In genomic region chr18:22194151-22194598, GRCh38 we compare ENCODE assay signal across 1 cellular context.
TF ChIP-seq lines count a peak whose summit lies in the region.

No MANE protein-coding gene starts in this region.

TF ChIP-seq in K562, 482 proteins besides CTCF, POLR2A, EP300 and RAD21 (continued from another document and continues in another):
- TF ChIP-seq E2F8 (IDR thresholded peaks at IDR 0.05; ENCODE audit: low read depth, partially characterized antibody): no peak
- peak; percentile 90 for TF ChIP-seq MTA2 (IDR thresholded peaks at IDR 0.05; ENCODE audit: low read depth)
- no peak for TF ChIP-seq KHSRP (IDR thresholded peaks at IDR 0.05)
- no peak for TF ChIP-seq ATF1 (CRISPR knock-in tag; IDR thresholded peaks at IDR 0.05)
- no peak for TF ChIP-seq ATF1 (tag; IDR thresholded peaks at IDR 0.05)
- no peak for TF ChIP-seq NFYB (IDR thresholded peaks at IDR 0.05; ENCODE audit: extremely low read depth, insufficient read length)
- TF ChIP-seq ZNF197 (CRISPR knock-in tag; IDR thresholded peaks at IDR 0.05; ENCODE audit: low read depth): peak; percentile 86; the same call in 1 of the 2 replicates
- no peak for TF ChIP-seq PREB (CRISPR knock-in tag; IDR thresholded peaks at IDR 0.05)
- no peak for TF ChIP-seq ZBTB43 (CRISPR knock-in tag; IDR thresholded peaks at IDR 0.05)
- no peak for TF ChIP-seq CGGBP1 (CRISPR knock-in tag; IDR thresholded peaks at IDR 0.05)
- TF ChIP-seq CREB1 (IDR thresholded peaks at IDR 0.05): peak; percentile 46; the same call in 1 of the 2 replicates
- no peak for TF ChIP-seq CREB1 (CRISPR knock-in tag; IDR thresholded peaks at IDR 0.05)
- TF ChIP-seq FOXA3 (CRISPR knock-in tag; conservative IDR thresholded peaks at IDR 0.05 in 1 of 2, IDR thresholded peaks at IDR 0.05 in 1 of 2): no peak
- TF ChIP-seq ZNF277 (CRISPR knock-in tag; IDR thresholded peaks at IDR 0.05; ENCODE audit: borderline replicate concordance): no peak
- TF ChIP-seq NCOA2 (IDR thresholded peaks at IDR 0.05; ENCODE audit: partially characterized antibody in 2 of 2): no peak
- TF ChIP-seq TGIF2 (CRISPR knock-in tag; IDR thresholded peaks at IDR 0.05): no peak
- no peak for TF ChIP-seq PHTF2 (CRISPR knock-in tag; IDR thresholded peaks at IDR 0.05)
- TF ChIP-seq POU5F1 (IDR thresholded peaks at IDR 0.05; ENCODE audit: borderline replicate concordance, low read depth, low read length, partially characterized antibody): no peak
- TF ChIP-seq SMAD3 (CRISPR knock-in tag; conservative IDR thresholded peaks at IDR 0.05): no peak
- peak; percentile 90 for TF ChIP-seq NFIC (IDR thresholded peaks at IDR 0.05)
- TF ChIP-seq FOXK2 (conservative IDR thresholded peaks at IDR 0.05 in 1 of 2, IDR thresholded peaks at IDR 0.05 in 1 of 2; ENCODE audit: low read depth in 2 of 2): peak; percentile 62 to 75; a peak in 2 of 4 replicates
- no peak for TF ChIP-seq ZNF668 (CRISPR knock-in tag; IDR thresholded peaks at IDR 0.05)
- TF ChIP-seq XRCC3 (IDR thresholded peaks at IDR 0.05): no peak
- no peak for TF ChIP-seq THRAP3 (IDR thresholded peaks at IDR 0.05; ENCODE audit: borderline replicate concordance)
- no peak for TF ChIP-seq IFI16 (CRISPR knock-in tag; IDR thresholded peaks at IDR 0.05)
- no peak for TF ChIP-seq ZBTB5 (IDR thresholded peaks at IDR 0.05)
- TF ChIP-seq BRD4 (IDR thresholded peaks at IDR 0.05): 0 out of 2 replicates have a peak, but pooled peaks have one; percentile 3
- TF ChIP-seq ZNF311 (CRISPR knock-in tag; IDR thresholded peaks at IDR 0.05): no peak; the same call in 1 of the 2 replicates
- peak; percentile 24 for TF ChIP-seq MEIS2 (IDR thresholded peaks at IDR 0.05; ENCODE audit: partially characterized antibody)
- TF ChIP-seq KAT7 (CRISPR knock-in tag; IDR thresholded peaks at IDR 0.05; ENCODE audit: borderline replicate concordance): no peak
- TF ChIP-seq SIN3B (IDR thresholded peaks at IDR 0.05; ENCODE audit: low read depth): no peak
- peak; percentile 76 to 85; a peak in 3 of 4 replicates for TF ChIP-seq UBTF (IDR thresholded peaks at IDR 0.05; ENCODE audit: borderline replicate concordance in 1 of 2, low read depth in 2 of 2, low read length in 2 of 2)
- TF ChIP-seq KAT2B (IDR thresholded peaks at IDR 0.05; ENCODE audit: low read depth, low read length): no peak
- no peak for TF ChIP-seq GTF2A2 (tag; IDR thresholded peaks at IDR 0.05)
- no peak for TF ChIP-seq ZNF140 (CRISPR knock-in tag; IDR thresholded peaks at IDR 0.05)
- no peak for TF ChIP-seq ZC3H8 (IDR thresholded peaks at IDR 0.05)
- TF ChIP-seq SRSF7 (optimal IDR thresholded peaks at IDR 0.05; ENCODE audit: low read depth, low read length): no peak
- no peak for TF ChIP-seq TSC22D4 (tag; IDR thresholded peaks at IDR 0.05)
- TF ChIP-seq GATAD2B (IDR thresholded peaks at IDR 0.05; ENCODE audit: borderline replicate concordance): 0 out of 2 replicates have a peak, but pooled peaks have one; percentile 20
- no peak for TF ChIP-seq TRIM25 (IDR thresholded peaks at IDR 0.05; ENCODE audit: borderline replicate concordance)
- TF ChIP-seq MEF2D (tag; conservative IDR thresholded peaks at IDR 0.05; ENCODE audit: low read depth): peak; percentile 57; the same call in 1 of the 2 replicates
- TF ChIP-seq ZNF347 (CRISPR knock-in tag; IDR thresholded peaks at IDR 0.05; ENCODE audit: low read depth): no peak
- no peak; the same call in 1 of the 2 replicates for TF ChIP-seq ZEB2 (IDR thresholded peaks at IDR 0.05)
- no peak for TF ChIP-seq RFX7 (CRISPR knock-in tag; IDR thresholded peaks at IDR 0.05)
- 0 out of 2 replicates have a peak, but pooled peaks have one; percentile 24 for TF ChIP-seq TCF7L2 (IDR thresholded peaks at IDR 0.05; ENCODE audit: low read depth, low read length)
- TF ChIP-seq DPF2 (IDR thresholded peaks at IDR 0.05): peak; percentile 95
- TF ChIP-seq ZBTB1 (CRISPR knock-in tag; IDR thresholded peaks at IDR 0.05; ENCODE audit: borderline replicate concordance, low read depth): no peak
- no peak for TF ChIP-seq ARID4B (CRISPR knock-in tag; IDR thresholded peaks at IDR 0.05)
- no peak for TF ChIP-seq BMI1 (IDR thresholded peaks at IDR 0.05; ENCODE audit: low read length)
- no peak for TF ChIP-seq KLF10 (CRISPR knock-in tag; IDR thresholded peaks at IDR 0.05)
- no peak for TF ChIP-seq SREBF1 (IDR thresholded peaks at IDR 0.05; ENCODE audit: borderline replicate concordance, low read depth, low read length)
- TF ChIP-seq KLF1 (tag; IDR thresholded peaks at IDR 0.05): no peak
- TF ChIP-seq MYC (IDR thresholded peaks at IDR 0.05; ENCODE audit: low read depth, low read length): peak; percentile 44; the same call in 1 of the 2 replicates
- TF ChIP-seq MYC (CRISPR knock-in tag; IDR thresholded peaks at IDR 0.05; ENCODE audit: borderline replicate concordance, low read depth): no peak
- no peak for TF ChIP-seq ZSCAN29 (IDR thresholded peaks at IDR 0.05)
- peak; percentile 60; the same call in 1 of the 2 replicates for TF ChIP-seq MBD2 (IDR thresholded peaks at IDR 0.05; ENCODE audit: borderline replicate concordance, low read depth)
- TF ChIP-seq ZNF23 (CRISPR knock-in tag; IDR thresholded peaks at IDR 0.05): no peak; the same call in 1 of the 2 replicates
